Comparison of ENCODE assay signal across 8 cellular contexts in genomic region chr17:59783221-59784016, GRCh38.
A peak's percentile ranks its signal among the peaks of the same experiment; 100 is the strongest.
DNase-seq lines count a peak whose midpoint lies in the region; ATAC-seq and TF ChIP-seq lines count a peak whose summit lies in the region.

No MANE protein-coding gene starts in this region.

- intact Hi-C loops in dorsolateral prefrontal cortex (cut with DNase I) = no loop called here

- H3K27me3 ChIP-seq in dorsolateral prefrontal cortex = no peaks in the 10 kb centered on the region
- no peaks in the 10 kb centered on the region for H3K27me3 ChIP-seq in neuronal stem cell (ENCODE audit: control insufficient read depth in 3 of 3, insufficient read depth in 3 of 3, low read depth in 1 of 3, low read length in 3 of 3)

- no peak overlapping the region for H3K14ac ChIP-seq in neuronal stem cell (ENCODE audit: low read length)

- H3K4me3 ChIP-seq in dorsolateral prefrontal cortex (no peak overlapping the region), neuronal stem cell (ENCODE audit: low read length in 2 of 2) (no peak overlapping the region)

- peaks cover 0 to 3% of the 10 kb centered on the region in 2 donors for H3K9me3 ChIP-seq in neuronal stem cell (replicated peaks in 1 of 2; ENCODE audit: control insufficient read depth in 2 of 2, insufficient read depth in 1 of 2, low read depth in 1 of 2, low read length in 2 of 2)

- no peak overlapping the region for H2BK5ac ChIP-seq in neuronal stem cell (ENCODE audit: low read length)

- H4K8ac ChIP-seq in neuronal stem cell (ENCODE audit: low read depth, low read length) = no peak overlapping the region

- H3K36me3 ChIP-seq in neuronal stem cell (replicated peaks in 1 of 2; ENCODE audit: control insufficient read depth in 2 of 2, insufficient read depth in 2 of 2, low read length in 2 of 2) = peaks cover 0 to 7% of the 10 kb centered on the region in 2 donors

- no peak for ATAC-seq in HG03097 (IDR thresholded peaks at IDR 0.05; ENCODE audit: low FRiP score, unreplicated experiment)
- ATAC-seq in HG02610 (IDR thresholded peaks at IDR 0.05; ENCODE audit: unreplicated experiment) = no peak
- no peak for ATAC-seq in GM21367 (IDR thresholded peaks at IDR 0.05; ENCODE audit: unreplicated experiment)

- H3K27ac ChIP-seq in dorsolateral prefrontal cortex = peak overlapping the region in 40 of 59 donors; percentile 1 to 73 (median 51)
- no peak overlapping the region for H3K27ac ChIP-seq in neuronal stem cell (replicated peaks; ENCODE audit: low read length)

- no peak overlapping the region for H4K91ac ChIP-seq in neuronal stem cell (ENCODE audit: low read depth, low read length, poor library complexity)

- DNase-seq in ELR (ENCODE audit: low read depth) = peak; percentile 86
- peak; percentile 90 for DNase-seq in RKO (ENCODE audit: low spot score)
- DNase-seq in dorsolateral prefrontal cortex = no peak
- DNase-seq in neuronal stem cell (ENCODE audit: low spot score) = no peak
- no peak for DNase-seq in effector CD4-positive, alpha-beta T cell

- no peak overlapping the region for H3K4ac ChIP-seq in neuronal stem cell (ENCODE audit: low read length)

- WGBS in neuronal stem cell (ENCODE audit: extremely low coverage in 2 of 2, insufficient read length in 2 of 2, insufficient replicate concordance in 1 of 2), 2 donors = no CpG with 5 or more reads among the region's 5 CpGs

- no peak overlapping the region for H3K23ac ChIP-seq in neuronal stem cell (ENCODE audit: low read depth, low read length, poor library complexity)

- TF ChIP-seq CTCF in dorsolateral prefrontal cortex (IDR thresholded peaks at IDR 0.05 in 54 of 56, conservative IDR thresholded peaks at IDR 0.05 in 2 of 56; ENCODE audit: low read depth in 1 of 56, partially characterized antibody in 56 of 56) = no peak

- H3K79me1 ChIP-seq in neuronal stem cell (ENCODE audit: low read depth, low read length) = no peaks in the 10 kb centered on the region

- no peak overlapping the region for H2BK12ac ChIP-seq in neuronal stem cell (ENCODE audit: low read length)

- no peak overlapping the region for H2BK120ac ChIP-seq in neuronal stem cell (ENCODE audit: low read depth, low read length)

- H2AK5ac ChIP-seq in neuronal stem cell (ENCODE audit: low read depth, low read length) = no peak overlapping the region

- H3K9ac ChIP-seq in neuronal stem cell (ENCODE audit: low read depth, low read length, poor library complexity) = no peak overlapping the region

- H3K18ac ChIP-seq in neuronal stem cell (ENCODE audit: low read length) = no peak overlapping the region

- H2BK15ac ChIP-seq in neuronal stem cell (ENCODE audit: low read length) = no peak overlapping the region

- H3K4me2 ChIP-seq in neuronal stem cell (ENCODE audit: insufficient read depth, low read length, poor library complexity, severe bottlenecking) = no peak overlapping the region

- peak overlapping the region; percentile 18 for H2AFZ ChIP-seq in neuronal stem cell (ENCODE audit: low read length)

- H3K4me1 ChIP-seq in neuronal stem cell (ENCODE audit: control insufficient read depth in 2 of 2, insufficient read depth in 1 of 2, low read depth in 1 of 2, low read length in 2 of 2) = peaks cover 2 to 46% of the 10 kb centered on the region in 2 donors

Comparison
In these comparisons a context has a peak if more than half of its experiments do, and no peak if none do; other contexts are left out.
1. DNase-seq: peak in ELR (single experiment) and RKO (single experiment); none in dorsolateral prefrontal cortex (0 of 10), neuronal stem cell (single experiment) and effector CD4-positive, alpha-beta T cell (single experiment).